Comparison of ENCODE assay signal across 8 cellular contexts in the genomic region with DNA sequence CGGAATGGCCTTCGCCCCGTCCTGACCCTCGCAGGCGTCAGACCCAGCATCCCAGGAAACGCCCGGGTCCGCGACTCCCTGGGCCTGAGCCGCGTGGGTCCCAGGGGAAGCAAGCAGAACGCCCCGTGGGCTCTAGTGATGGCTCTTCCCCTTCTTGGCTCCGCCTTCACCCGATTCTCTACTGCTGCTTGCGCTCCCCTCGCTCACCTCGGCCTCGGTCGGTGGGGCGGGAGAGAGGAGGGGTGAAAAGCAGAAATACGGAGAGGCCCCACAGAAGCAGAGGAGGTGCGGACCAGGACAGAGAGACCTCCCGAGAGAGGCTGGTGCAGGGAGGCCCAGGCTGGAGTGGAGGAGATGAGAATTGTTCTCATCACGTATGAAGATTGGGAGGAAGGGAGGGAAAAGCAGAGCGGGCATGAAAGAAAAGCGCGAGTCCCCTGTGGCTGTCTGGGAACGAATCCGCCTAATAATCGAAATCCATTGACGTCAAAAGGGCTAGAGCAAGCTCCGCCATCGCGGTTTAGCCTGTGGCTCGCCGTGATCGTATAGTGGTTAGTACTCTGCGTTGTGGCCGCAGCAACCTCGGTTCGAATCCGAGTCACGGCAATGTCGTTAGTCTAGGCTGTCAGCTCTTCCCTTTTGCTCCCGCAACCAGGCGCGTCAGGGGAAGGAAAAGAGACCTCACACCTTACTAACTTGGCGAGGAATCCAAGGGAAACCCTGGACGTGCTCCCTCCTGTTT.
DNase-seq lines count a peak whose midpoint lies in the region; ATAC-seq and TF ChIP-seq lines count a peak whose summit lies in the region.
"Not testable (repeated sequence)": the region's sequence is repeated elsewhere in the genome, so short reads cannot be mapped to it uniquely, and the experiment has no call there.

No MANE protein-coding gene starts in this region.

- H3K4me1 Mint-ChIP-seq in activated CD4-positive, alpha-beta memory T cell treated with anti-CD3 and anti-CD28 coated beads for 36 hours (ENCODE audit: low read depth); type B pancreatic cell (ENCODE audit: unreplicated experiment): not testable (repeated sequence)
- peaks cover 21% of the 10 kb centered on the region for H3K4me1 Mint-ChIP-seq in dendritic cell treated with granulocyte-macrophage colony-stimulating factor and Interleukin-4, amounts not matched to agents 40 ng/mL and 50 ng/mL, for 4 days (ENCODE audit: low read depth)

- H3K9me3 ChIP-seq in HEK293 (ENCODE audit: control insufficient read depth, insufficient read depth, low read depth, low read length); iPS DF 6.9 (ENCODE audit: control insufficient read depth, insufficient read depth, low read length); neuron (ENCODE audit: low read length): not testable (repeated sequence)

- H3K36me3 ChIP-seq in HEK293 (ENCODE audit: control insufficient read depth in 2 of 2, insufficient read depth in 1 of 2, low read length in 2 of 2); iPS DF 6.9 (ENCODE audit: control insufficient read depth, insufficient read depth, low read length); neuron (ENCODE audit: insufficient read depth, low read length): not testable (repeated sequence)

- not testable (repeated sequence) for TF ChIP-seq CTCF in HEK293 (tag by site-specific recombination; IDR thresholded peaks at IDR 0.05); type B pancreatic cell (conservative IDR thresholded peaks at IDR 0.05)

- not testable (repeated sequence) for H3K27ac ChIP-seq in HEK293 (ENCODE audit: extremely low read depth, low read depth, low read length); iPS DF 6.9 (ENCODE audit: low read length)

- not testable (repeated sequence) for H3K27me3 ChIP-seq in iPS DF 6.9 (ENCODE audit: control insufficient read depth, insufficient read depth, low read length); neuron (ENCODE audit: insufficient read depth, low read length)

- H3K4me3 ChIP-seq in HEK293 (ENCODE audit: low read depth, low read length) (peak overlapping the region; percentile 21), iPS DF 6.9 (ENCODE audit: low read length) (peak overlapping the region; percentile 23; the same call in 1 of the 2 replicates), neuron (ENCODE audit: low read length) (peak overlapping the region; percentile 46)

- not testable (repeated sequence) for H3K9me3 Mint-ChIP-seq in activated CD4-positive, alpha-beta memory T cell treated with anti-CD3 and anti-CD28 coated beads for 36 hours; dendritic cell treated with granulocyte-macrophage colony-stimulating factor and Interleukin-4, amounts not matched to agents 40 ng/mL and 50 ng/mL, for 4 days; type B pancreatic cell

- not testable (repeated sequence) for H3K4me1 ChIP-seq in HEK293 (ENCODE audit: control insufficient read depth, insufficient read depth, low read length); iPS DF 6.9 (ENCODE audit: control insufficient read depth, insufficient read depth, low read length); neuron (ENCODE audit: insufficient read depth, low read length)

- peak; percentile 65 for DNase-seq in activated CD4-positive, alpha-beta memory T cell treated with anti-CD3 and anti-CD28 coated beads for 36 hours
- not testable (repeated sequence) for DNase-seq in iPS DF 6.9 (ENCODE audit: low read depth, low spot score); type B pancreatic cell (ENCODE audit: extremely low spot score, unreplicated experiment)

- intact Hi-C loops in activated CD4-positive, alpha-beta memory T cell treated with anti-CD3 and anti-CD28 coated beads for 36 hours (cut with micrococcal nuclease); dendritic cell treated with granulocyte-macrophage colony-stimulating factor and Interleukin-4, amounts not matched to agents 40 ng/mL and 50 ng/mL, for 4 days (cut with micrococcal nuclease): not testable (repeated sequence)

- POLR2A ChIA-PET in HEK293 (lab: Yijun Ruan, JAX): not testable (repeated sequence)
- POLR2A ChIA-PET in activated CD4-positive, alpha-beta memory T cell treated with anti-CD3 and anti-CD28 coated beads for 36 hours (lab: Charles Lee): interaction anchor here (1.9 kb wide), 1 partner anchor 22 kb away, joined by 5 read pairs; no protein-coding TSS in a partner anchor

- CTCF ChIA-PET in HEK293 (lab: Yijun Ruan, JAX); activated CD4-positive, alpha-beta memory T cell treated with anti-CD3 and anti-CD28 coated beads for 36 hours (lab: Charles Lee): not testable (repeated sequence)

- ATAC-seq in GM18502 (IDR thresholded peaks at IDR 0.05; ENCODE audit: poor library complexity, unreplicated experiment): peak; percentile 79
- ATAC-seq in HG03565 (IDR thresholded peaks at IDR 0.05; ENCODE audit: unreplicated experiment): peak; percentile 77

- not testable (repeated sequence) for H3K36me3 Mint-ChIP-seq in activated CD4-positive, alpha-beta memory T cell treated with anti-CD3 and anti-CD28 coated beads for 36 hours; dendritic cell treated with granulocyte-macrophage colony-stimulating factor and Interleukin-4, amounts not matched to agents 40 ng/mL and 50 ng/mL, for 4 days (ENCODE audit: low read depth); type B pancreatic cell

- peaks cover 17% of the 10 kb centered on the region for H3K27me3 Mint-ChIP-seq in activated CD4-positive, alpha-beta memory T cell treated with anti-CD3 and anti-CD28 coated beads for 36 hours
- peaks cover 37% of the 10 kb centered on the region for H3K27me3 Mint-ChIP-seq in dendritic cell treated with granulocyte-macrophage colony-stimulating factor and Interleukin-4, amounts not matched to agents 40 ng/mL and 50 ng/mL, for 4 days
- H3K27me3 Mint-ChIP-seq in type B pancreatic cell: not testable (repeated sequence)

- peak overlapping the region; percentile 81 for H3K4me3 Mint-ChIP-seq in activated CD4-positive, alpha-beta memory T cell treated with anti-CD3 and anti-CD28 coated beads for 36 hours
- H3K4me3 Mint-ChIP-seq in dendritic cell treated with granulocyte-macrophage colony-stimulating factor and Interleukin-4, amounts not matched to agents 40 ng/mL and 50 ng/mL, for 4 days: peak overlapping the region; percentile 40
- H3K4me3 Mint-ChIP-seq in type B pancreatic cell: peak overlapping the region; percentile 88

- WGBS in iPS DF 6.9 (ENCODE audit: insufficient coverage, insufficient read length): no CpG with 5 or more reads among the region's 50 CpGs

- not testable (repeated sequence) for H2AFZ ChIP-seq in neuron (ENCODE audit: low read depth, low read length)

- peak overlapping the region; percentile 80 for H3K27ac Mint-ChIP-seq in activated CD4-positive, alpha-beta memory T cell treated with anti-CD3 and anti-CD28 coated beads for 36 hours
- H3K27ac Mint-ChIP-seq in dendritic cell treated with granulocyte-macrophage colony-stimulating factor and Interleukin-4, amounts not matched to agents 40 ng/mL and 50 ng/mL, for 4 days; type B pancreatic cell: not testable (repeated sequence)
